ENCODE assay signal across 1 cellular context in the genomic region with DNA sequence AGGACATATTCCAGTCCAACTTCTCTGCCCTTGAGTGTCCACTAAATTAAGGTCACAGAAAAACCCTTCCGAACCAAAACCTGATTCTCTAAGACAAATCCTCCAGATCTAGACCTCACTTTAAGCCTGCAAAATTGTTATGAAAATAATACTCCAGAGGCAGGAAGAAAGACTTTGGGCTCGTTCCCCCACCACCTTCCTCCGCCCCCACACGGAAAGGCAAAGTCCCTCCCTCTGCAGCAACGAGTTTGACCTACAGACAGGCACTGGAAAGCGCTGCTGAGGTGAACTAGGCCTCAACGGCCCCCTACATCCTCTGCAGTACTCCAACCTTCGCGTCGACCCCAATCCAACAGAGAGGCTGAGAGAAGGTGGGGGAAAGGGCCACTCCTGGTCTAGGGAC.
TF ChIP-seq lines count a peak whose summit lies in the region.

No MANE protein-coding gene starts in this region.

TF ChIP-seq in GM23338, 12 proteins besides CTCF, POLR2A, EP300 and RAD21 (continued from another document):
- TF ChIP-seq ZNF462 (CRISPR knock-in tag; IDR thresholded peaks at IDR 0.05): no peak
- TF ChIP-seq ZNF114 (CRISPR knock-in tag; IDR thresholded peaks at IDR 0.05): no peak
- TF ChIP-seq, protein P1, sequence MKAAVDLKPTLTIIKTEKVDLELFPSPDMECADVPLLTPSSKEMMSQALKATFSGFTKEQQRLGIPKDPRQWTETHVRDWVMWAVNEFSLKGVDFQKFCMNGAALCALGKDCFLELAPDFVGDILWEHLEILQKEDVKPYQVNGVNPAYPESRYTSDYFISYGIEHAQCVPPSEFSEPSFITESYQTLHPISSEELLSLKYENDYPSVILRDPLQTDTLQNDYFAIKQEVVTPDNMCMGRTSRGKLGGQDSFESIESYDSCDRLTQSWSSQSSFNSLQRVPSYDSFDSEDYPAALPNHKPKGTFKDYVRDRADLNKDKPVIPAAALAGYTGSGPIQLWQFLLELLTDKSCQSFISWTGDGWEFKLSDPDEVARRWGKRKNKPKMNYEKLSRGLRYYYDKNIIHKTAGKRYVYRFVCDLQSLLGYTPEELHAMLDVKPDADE (IDR thresholded peaks at IDR 0.05): no peak
- TF ChIP-seq POLR2AphosphoS5 (IDR thresholded peaks at IDR 0.05; ENCODE audit: low read depth): no peak
